Comparison of ENCODE assay signal across 10 cellular contexts in the genomic region with DNA sequence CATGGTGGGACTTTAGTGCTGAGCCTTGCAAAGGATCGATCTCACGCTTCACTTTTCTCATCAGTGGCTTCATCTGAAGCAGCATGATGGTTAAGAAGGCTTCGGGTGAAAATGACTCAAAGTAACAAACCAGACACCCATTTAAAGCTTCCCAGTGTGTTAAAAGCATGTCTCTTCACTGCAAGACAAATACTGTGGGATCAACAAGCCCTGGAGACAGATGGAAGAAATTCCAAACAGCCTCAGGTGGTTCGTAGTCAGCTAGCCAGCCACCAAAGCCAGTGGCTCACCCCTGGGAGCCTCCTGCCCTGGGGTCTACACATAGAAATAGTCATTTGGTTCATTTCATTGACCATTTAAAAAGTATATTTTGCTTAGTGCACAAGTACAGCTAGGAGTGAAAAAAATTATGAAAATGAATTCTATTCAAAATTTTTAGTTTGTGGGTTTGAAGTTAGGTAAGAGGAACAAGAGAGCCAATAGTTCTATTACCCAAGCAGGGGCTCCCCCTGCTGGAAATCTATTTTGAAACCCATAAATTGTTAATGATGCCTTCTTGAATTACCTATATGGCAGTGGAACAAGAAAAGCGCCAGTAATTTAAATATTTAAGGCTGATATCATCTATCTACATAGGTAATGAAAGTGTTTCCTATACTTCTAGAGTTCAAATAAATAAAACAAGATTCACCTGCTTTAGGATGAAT. TPM values are rescaled to one million over a fixed set of nuclear protein-coding genes. Genes with fewer than 3 reads are reported as not detected.
A peak's percentile ranks its signal among the peaks of the same experiment; 100 is the strongest.
DNase-seq lines count a peak whose midpoint lies in the region; ATAC-seq and TF ChIP-seq lines count a peak whose summit lies in the region.
"Had no signal": no experiment of that assay in that cellular context is flagged by ENCODE, and none has a peak within 500 bp of the region (broad histone marks: within the 10 kb centered on the region; RNA-seq: fewer than 3 reads in every experiment).

No MANE protein-coding gene starts in this region.

- peaks cover 2% of the 10 kb centered on the region for H3K27me3 Mint-ChIP-seq in activated T-cell treated with anti-CD3 and anti-CD28 coated beads, Interleukin-2, amount 50 U/mL, for 4 hours (ENCODE audit: low read depth)

- H3K27ac ChIP-seq in 22Rv1 = no peak overlapping the region
- H3K27ac ChIP-seq: Peyer's patch had no signal

- H3K9me3 Mint-ChIP-seq in activated T-cell treated with anti-CD3 and anti-CD28 coated beads, Interleukin-2, amount 50 U/mL, for 4 hours = no peaks in the 10 kb centered on the region
- H3K9me3 Mint-ChIP-seq: activated T-helper 1 cell treated with anti-CD3 and anti-CD28 coated beads, Interleukin-12 subunit alpha, Interleukin-12 subunit beta, Interleukin-2, Interleukin-4 antibody, amounts not matched to agents 30 ng/mL and 10 ng/mL and 1 ng/mL, durations not matched to agents 14 hours and 24 hours and 36 hours had no signal

- POLR2A ChIA-PET in GM10248 (lab: Yijun Ruan, JAX) = no interaction called here

- H3K4me3 Mint-ChIP-seq in activated T-cell treated with anti-CD3 and anti-CD28 coated beads, Interleukin-2, amount 50 U/mL, for 4 hours = no peak overlapping the region
- H3K4me3 Mint-ChIP-seq: activated T-helper 1 cell treated with anti-CD3 and anti-CD28 coated beads, Interleukin-12 subunit alpha, Interleukin-12 subunit beta, Interleukin-2, Interleukin-4 antibody, amounts not matched to agents 30 ng/mL and 10 ng/mL and 1 ng/mL, durations not matched to agents 14 hours and 24 hours and 36 hours had no signal

- no peaks in the 10 kb centered on the region for H3K4me1 Mint-ChIP-seq in activated T-cell treated with anti-CD3 and anti-CD28 coated beads, Interleukin-2, amount 50 U/mL, for 4 hours (ENCODE audit: low read depth)

- TF ChIP-seq CTCF in 22Rv1 (IDR thresholded peaks at IDR 0.05) (peak; percentile 52), GM12865 (IDR thresholded peaks at IDR 0.05; ENCODE audit: insufficient read depth, low read depth, low read length, missing control alignments) (peak; percentile 5), fibroblast of villous mesenchyme (IDR thresholded peaks at IDR 0.05; ENCODE audit: insufficient read depth, low read depth, low read length) (peak; percentile 32), GM10248 (IDR thresholded peaks at IDR 0.05; ENCODE audit: control extremely low read depth, extremely low read depth, low read depth, missing control alignments) (no peak)

- H3K4me3 ChIP-seq in GM12865 (ENCODE audit: low read depth, low read length) (no peak overlapping the region), fibroblast of villous mesenchyme (ENCODE audit: low read depth, low read length) (no peak overlapping the region)
- H3K4me3 ChIP-seq: Peyer's patch had no signal

- DNase-seq in GM12865 (ENCODE audit: low read depth) = no peak
- DNase-seq in OCI-M1 (lab: John Stamatoyannopoulos, UW) = peak; percentile 64
- peak; percentile 29 for DNase-seq in fibroblast of villous mesenchyme (ENCODE audit: low read depth)
- no peak for DNase-seq in activated T-cell treated with anti-CD3 and anti-CD28 coated beads, Interleukin-2, amount 50 U/mL, for 4 hours
- DNase-seq in GM10248 (ENCODE audit: extremely low spot score) = no peak
- DNase-seq: Peyer's patch had no signal

- no peak for ATAC-seq in activated T-cell treated with anti-CD3 and anti-CD28 coated beads, Interleukin-2, amount 50 U/mL, for 4 hours
- ATAC-seq in GM18502 (IDR thresholded peaks at IDR 0.05; ENCODE audit: poor library complexity, unreplicated experiment) (no peak), HG02763 (IDR thresholded peaks at IDR 0.05; ENCODE audit: unreplicated experiment) (no peak)

- CTCF ChIA-PET in GM10248 (lab: Yijun Ruan, JAX) = interaction anchor here (1.6 kb wide), 1 partner anchor 8 kb away, joined by 4 read pairs; no protein-coding TSS in a partner anchor

- no peaks in the 10 kb centered on the region for H3K36me3 Mint-ChIP-seq in activated T-cell treated with anti-CD3 and anti-CD28 coated beads, Interleukin-2, amount 50 U/mL, for 4 hours (ENCODE audit: insufficient read depth)

RNA-seq across cellular contexts. Expression of gene PMP22, which starts 51.6 kb away (rescaled TPM):
- total RNA-seq in fibroblast of villous mesenchyme = 23.2 and 38.0 TPM in 2 replicates
- under 1 TPM in 2 of 3 donors, not detected in 1; 0.32 to 0.41 TPM for total RNA-seq in activated T-cell treated with anti-CD3 and anti-CD28 coated beads, Interleukin-2, amount 50 U/mL, for 4 hours

Comparison
In these comparisons a context has a peak if more than half of its experiments do, and no peak if none do; other contexts are left out.
1. DNase-seq: peak in OCI-M1 (single experiment) and fibroblast of villous mesenchyme (single experiment); none in GM12865 (single experiment), activated T-cell treated with anti-CD3 and anti-CD28 coated beads, Interleukin-2, amount 50 U/mL, for 4 hours (single experiment) and GM10248 (single experiment).
2. RNA of gene PMP22, which starts 51.6 kb away (total RNA-seq): 23.2 to 38.0 TPM in fibroblast of villous mesenchyme; 0.32 to 0.41 TPM in activated T-cell treated with anti-CD3 and anti-CD28 coated beads, Interleukin-2, amount 50 U/mL, for 4 hours; every median in the first group is over 10 times any median in the second.